ENCODE assay signal across 8 cellular contexts in genomic region chr1:202979459-202979858, GRCh38.
"Had no signal": no experiment of that assay in that cellular context is flagged by ENCODE, and none has a peak within 500 bp of the region (broad histone marks: within the 10 kb centered on the region; RNA-seq: fewer than 3 reads in every experiment).

No MANE protein-coding gene starts in this region.

- H3K4me3 ChIP-seq: GM12878 had no signal

- FAIRE-seq: G401.6, GM12878, GM12891, GM12892, GM18507, GM19239 had no signal

- ATAC-seq: GM12878 had no signal

- DNase-seq: GDM1, GF-D8 had no signal
